Comparison of ENCODE assay signal across 1 cellular context in genomic region chr20:10670521-10671220, GRCh38.
TF ChIP-seq lines count a peak whose summit lies in the region.

No MANE protein-coding gene starts in this region.

TF ChIP-seq in SK-N-SH treated with all-trans-retinoic acid at 6 μM for 48 hours, 23 proteins besides CTCF, POLR2A, EP300 and RAD21 (continued from another document):
- TF ChIP-seq ZNF70 (CRISPR knock-in tag; IDR thresholded peaks at IDR 0.05) (no peak), PATZ1 (CRISPR knock-in tag; IDR thresholded peaks at IDR 0.05; ENCODE audit: borderline replicate concordance) (no peak), CSDC2 (CRISPR knock-in tag; IDR thresholded peaks at IDR 0.05) (no peak), ZNF8 (CRISPR knock-in tag; IDR thresholded peaks at IDR 0.05) (no peak), TCF4 (CRISPR knock-in tag; IDR thresholded peaks at IDR 0.05; ENCODE audit: borderline replicate concordance) (no peak), SNAI2 (CRISPR knock-in tag; IDR thresholded peaks at IDR 0.05) (no peak)
